8 cellular contexts compared by ENCODE assay signal in the genomic region with DNA sequence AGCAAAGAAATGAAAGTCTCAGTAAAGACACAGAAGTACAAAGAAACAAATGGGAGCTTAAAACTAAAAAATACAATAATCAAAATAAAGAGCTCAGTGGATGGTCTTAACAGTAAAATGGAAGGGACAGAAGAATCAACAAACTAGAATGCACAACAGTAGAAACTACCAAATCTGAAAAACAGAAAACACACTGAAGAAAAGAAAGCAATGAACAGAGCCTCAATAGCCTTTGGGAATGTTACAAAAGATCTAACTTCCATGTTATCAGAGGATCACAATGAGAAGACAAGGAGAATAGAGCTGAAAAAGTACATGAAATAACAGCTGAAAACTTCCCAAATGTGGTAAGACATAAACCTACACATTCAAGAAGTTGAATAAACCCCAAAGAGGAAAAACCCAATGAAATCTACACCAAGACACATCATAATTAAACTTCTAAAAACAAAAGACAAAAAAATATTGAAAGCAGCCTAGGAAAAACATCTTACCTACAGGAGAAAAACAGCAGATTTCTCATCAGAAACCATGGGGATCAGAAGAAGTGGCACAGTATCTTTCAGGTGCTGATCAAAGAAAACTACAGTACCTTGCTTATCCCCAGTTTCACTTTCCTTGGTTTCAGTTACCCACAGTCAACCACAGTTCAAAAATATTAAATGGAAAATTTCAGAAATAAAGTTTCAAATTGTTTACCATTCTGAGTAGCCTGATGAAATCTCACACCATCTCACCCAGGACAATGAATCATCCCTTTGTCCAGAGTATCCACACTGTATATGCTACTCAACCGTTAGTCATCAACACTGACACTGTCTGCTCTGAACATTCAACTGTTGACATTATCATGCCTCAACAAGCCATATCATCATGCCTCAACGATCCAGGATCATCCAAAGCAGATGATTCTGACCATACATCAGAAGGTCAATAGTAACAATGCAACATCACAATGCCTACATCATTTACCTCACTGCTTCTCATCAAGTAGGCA. TPM values are rescaled to one million over a fixed set of nuclear protein-coding genes. Genes with fewer than 3 reads are reported as not detected.
DNase-seq lines count a peak whose midpoint lies in the region; ATAC-seq, FAIRE-seq and TF ChIP-seq lines count a peak whose summit lies in the region.
"Had no signal": no experiment of that assay in that cellular context is flagged by ENCODE, and none has a peak within 500 bp of the region (broad histone marks: within the 10 kb centered on the region; RNA-seq: fewer than 3 reads in every experiment).

No MANE protein-coding gene starts in this region.

- TF ChIP-seq CTCF in Panc1 (IDR thresholded peaks at IDR 0.05) (no peak), psoas muscle (IDR thresholded peaks at IDR 0.05) (no peak), mesothelial cell of epicardium (IDR thresholded peaks at IDR 0.05; ENCODE audit: unreplicated experiment) (no peak), heart right ventricle (IDR thresholded peaks at IDR 0.05) (no peak)

- CTCF ChIA-PET in Panc1 (lab: Charles Lee), result interaction anchor here (0.6 kb wide), 1 partner anchor 69 kb away, joined by 6 read pairs; no protein-coding TSS in a partner anchor

- POLR2A ChIA-PET in Panc1 (lab: Charles Lee), result no interaction called here

- peaks cover 13% of the 10 kb centered on the region for H3K36me3 Mint-ChIP-seq in mesothelial cell of epicardium

- ATAC-seq in Panc1 (peak; percentile 97), psoas muscle (peak; percentile 83 to 92 (median 89)), heart right ventricle (no peak)

- H3K4me1 ChIP-seq in Panc1 (ENCODE audit: control insufficient read depth, insufficient read depth, low read length) (no peaks in the 10 kb centered on the region), psoas muscle (peaks cover 39% of the 10 kb centered on the region), heart right ventricle (peaks cover 0 to 20% (median 12%) of the 10 kb centered on the region in 9 donors)

- peaks cover 9% of the 10 kb centered on the region for H3K4me1 Mint-ChIP-seq in mesothelial cell of epicardium

- DNase-seq in GM18507 (ENCODE audit: extremely low spot score, insufficient read length, low read depth) (no peak), Panc1 (ENCODE audit: low read depth, low spot score) (peak; percentile 88), dermis microvascular lymphatic vessel endothelial cell (ENCODE audit: low read depth in 2 of 2) (peak; percentile 70 to 93), psoas muscle (no peak), mesothelial cell of epicardium (ENCODE audit: low spot score in 2 of 2, unreplicated experiment in 2 of 2) (no peak), heart right ventricle (no peak), NCI-H1417 treated with DMSO at 0.1 percent for 48 hours (lab: John Stamatoyannopoulos, UW) (no peak)
- DNase-seq: NCI-H2081 treated with DMSO at 0.1 percent for 48 hours had no signal

- H3K9me3 ChIP-seq in Panc1 (ENCODE audit: control insufficient read depth, insufficient read depth, low read depth, low read length) (peaks cover 18% of the 10 kb centered on the region), psoas muscle (no peaks in the 10 kb centered on the region), heart right ventricle (peaks cover 0 to 19% (median 0%) of the 10 kb centered on the region in 11 donors)

- in situ Hi-C loops in Panc1 (cut with HindIII; ENCODE audit: low pct_unique_long_range_greater_than_20kb, low sequenced_read_pairs), result no loop called here

- H3K9me3 Mint-ChIP-seq in mesothelial cell of epicardium, result peaks cover 17% of the 10 kb centered on the region

- H3K36me3 ChIP-seq in Panc1 (ENCODE audit: control insufficient read depth, insufficient read depth, low read length) (no peaks in the 10 kb centered on the region), psoas muscle (ENCODE audit: insufficient read depth in 1 of 2, low read depth in 1 of 2) (no peaks in the 10 kb centered on the region), heart right ventricle (no peaks in the 10 kb centered on the region)

- no peak overlapping the region for H3K4me3 Mint-ChIP-seq in mesothelial cell of epicardium

- H3K27ac ChIP-seq in Panc1 (ENCODE audit: low read length) (no peak overlapping the region), psoas muscle (peak overlapping the region; percentile 67), heart right ventricle (no peak overlapping the region)

- no TSS peak for BruUV-seq in Panc1 (replicated peaks; lab: Mats Ljungman, UMichigan)

- 55 to 71% (median 62%) methylated on average over 2 of the region's 2 CpGs for WGBS in psoas muscle, 3 donors
- 81 to 87% methylated on average over 2 of the region's 2 CpGs for WGBS in heart right ventricle, 2 donors

- no peak overlapping the region for H3K4me3 ChIP-seq in Panc1 (ENCODE audit: low read depth in 2 of 2, low read length in 2 of 2)
- peak overlapping the region; percentile 20 for H3K4me3 ChIP-seq in psoas muscle
- H3K4me3 ChIP-seq in heart right ventricle, result no peak overlapping the region

- peak; percentile 67 for FAIRE-seq in GM18507 (lab: Jason Lieb, UNC)

- H3K27me3 ChIP-seq in Panc1 (ENCODE audit: control insufficient read depth, insufficient read depth, low read length), result no peaks in the 10 kb centered on the region
- no peaks in the 10 kb centered on the region for H3K27me3 ChIP-seq in psoas muscle (ENCODE audit: insufficient read depth in 3 of 3, low read length in 2 of 3)
- no peaks in the 10 kb centered on the region for H3K27me3 ChIP-seq in heart right ventricle

- H3K27me3 Mint-ChIP-seq in mesothelial cell of epicardium (ENCODE audit: low read depth), result no peaks in the 10 kb centered on the region

- intact Hi-C loops in Panc1 (cut with micrococcal nuclease; ENCODE audit: unreplicated experiment), result no loop called here
- intact Hi-C loops in psoas muscle (cut with DNase I), result no loop called here
- intact Hi-C loops in heart right ventricle (cut with DNase I), result no loop called here

- no peak overlapping the region for H3K27ac Mint-ChIP-seq in mesothelial cell of epicardium

RNA-seq across cellular contexts. Expression of a gene that starts 22.2 kb away (rescaled TPM):
- total RNA-seq in Panc1 (2021; ENCODE audit: unreplicated experiment) (58.4 TPM), dermis microvascular lymphatic vessel endothelial cell (97.5 and 104 TPM in 2 replicates), psoas muscle (10 to 100 TPM; 44.3 to 89.8 (median 63.9) TPM), mesothelial cell of epicardium (51.3 to 53.3 TPM (median 51.9 TPM) in 3 replicates), heart right ventricle (100 to 1,000 TPM in 1 of 10 donors, 10 to 100 TPM in 9; 21.8 to 142 (median 52.9) TPM)
- polyA plus RNA-seq in Panc1 (2012; ENCODE audit: insufficient read length), result 31.1 TPM
- polyA plus RNA-seq in psoas muscle (10 to 100 TPM; 45.0 to 54.0 (median 46.1) TPM), heart right ventricle (10 to 100 TPM; 20.8 to 26.0 TPM)

Comparison
In these comparisons a context has a peak if more than half of its experiments do, and no peak if none do; other contexts are left out.
1. DNase-seq: peak in Panc1 (single experiment) and dermis microvascular lymphatic vessel endothelial cell (2 of 2); none in GM18507 (single experiment), psoas muscle (0 of 2), mesothelial cell of epicardium (0 of 2), heart right ventricle (0 of 2) and NCI-H1417 treated with DMSO at 0.1 percent for 48 hours (single experiment).
2. ATAC-seq: peak in Panc1 (single experiment) and psoas muscle (4 of 4); none in heart right ventricle (0 of 8).